In genomic region chr7:120240350-120240749, GRCh38 we compare ENCODE assay signal across 4 cellular contexts. TPM values are rescaled to one million over a fixed set of nuclear protein-coding genes. Genes with fewer than 3 reads are reported as not detected.
"Had no signal": no experiment of that assay in that cellular context is flagged by ENCODE, and none has a peak within 500 bp of the region (broad histone marks: within the 10 kb centered on the region; RNA-seq: fewer than 3 reads in every experiment).

No MANE protein-coding gene starts in this region.

RNA-seq across cellular contexts. Expression of gene KCND2, which starts 32.6 kb away (rescaled TPM):
- total RNA-seq: naive thymus-derived CD8-positive, alpha-beta T cell; natural killer cell; natural killer cell treated with Interleukin-12 subunit alpha and Interleukin-12 subunit beta and Interleukin-15 and Interleukin-18, amount 100 ng/mL, for 72 hours; pulmonary artery endothelial cell had no signal
- polyA plus RNA-seq: naive thymus-derived CD8-positive, alpha-beta T cell had no signal
